23 cellular contexts compared by ENCODE assay signal in the genomic region with DNA sequence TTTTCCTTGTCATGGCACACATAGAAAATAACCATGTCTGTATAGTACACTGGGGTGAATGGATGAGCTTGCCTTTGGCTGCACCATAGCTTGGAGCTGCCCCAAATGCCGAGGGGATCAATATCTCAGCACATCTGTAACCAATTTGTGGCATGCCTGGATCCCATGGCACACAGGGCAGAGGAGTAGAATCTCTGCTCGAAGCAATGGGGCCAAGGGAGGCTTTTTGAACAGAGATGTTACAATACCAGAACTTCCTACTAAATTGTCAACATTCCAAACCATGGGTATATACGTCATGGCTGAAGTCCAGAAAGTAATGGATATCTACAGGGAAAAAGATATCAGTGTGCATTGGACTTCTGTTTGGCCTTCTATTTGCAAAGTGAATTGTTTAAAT. TPM values are rescaled to one million over a fixed set of nuclear protein-coding genes. Genes with fewer than 3 reads are reported as not detected.
"Had no signal": no experiment of that assay in that cellular context is flagged by ENCODE, and none has a peak within 500 bp of the region (broad histone marks: within the 10 kb centered on the region; RNA-seq: fewer than 3 reads in every experiment).

No MANE protein-coding gene starts in this region.

- H3K9ac ChIP-seq: parathyroid adenoma had no signal

- H3K4me1 ChIP-seq: colonic mucosa, foreskin keratinocyte, left ventricle myocardium inferior, lower lobe of right lung, parathyroid adenoma, psoas muscle, right lobe of liver, tibial artery, upper lobe of right lung, vagina had no signal

- H3K36me3 ChIP-seq: colonic mucosa, left ventricle myocardium inferior, lower lobe of right lung, right lobe of liver, tibial artery, upper lobe of right lung, vagina had no signal

- H3K4me3 ChIP-seq: colonic mucosa, left ventricle myocardium inferior, lower lobe of right lung, psoas muscle, right lobe of liver, tibial artery, upper lobe of right lung, vagina had no signal

- ATAC-seq: foreskin keratinocyte; left cardiac atrium; lower lobe of right lung; psoas muscle; right lobe of liver; stimulated activated memory B cell treated with anti-CD40 and anti-IgM and Interleukin-4, amounts not matched to agents 10 μg/mL and 1 μg/mL and 100 μg/mL, for 72 hours; upper lobe of right lung had no signal

- H3K9me3 ChIP-seq: colonic mucosa, left ventricle myocardium inferior, lower lobe of right lung, psoas muscle, right lobe of liver, tibial artery, upper lobe of right lung, vagina had no signal

- H3K27ac ChIP-seq: colonic mucosa, foreskin keratinocyte, left ventricle myocardium inferior, lower lobe of right lung, parathyroid adenoma, psoas muscle, right lobe of liver, tibial artery, upper lobe of right lung, vagina had no signal

- H3K27me3 ChIP-seq: colonic mucosa, right lobe of liver, tibial artery, vagina had no signal

- H2AFZ ChIP-seq: parathyroid adenoma had no signal

- DNase-seq: colonic mucosa; effector CD4-positive, alpha-beta T cell; endodermal cell; foreskin keratinocyte; immature natural killer cell; left cardiac atrium; left ventricle myocardium inferior; lower lobe of right lung; mesenchymal stem cell; midbrain; naive B cell; occipital lobe; psoas muscle; retina; right lobe of liver; stimulated activated CD4-positive, alpha-beta T cell treated with anti-CD3 and anti-CD28 coated beads, Interleukin-15, amount 100 ng/mL, for 24 hours; stimulated activated CD4-positive, alpha-beta T cell treated with anti-CD3 and anti-CD28 coated beads, Interleukin-1b, Interleukin-23, amount 100 ng/mL, for 48 hours; stimulated activated CD4-positive, alpha-beta T cell treated with anti-CD3 and anti-CD28 coated beads, Interleukin-4, amount 100 ng/mL, for 24 hours; tibial artery; upper lobe of right lung had no signal

- H3K79me2 ChIP-seq: parathyroid adenoma had no signal

RNA-seq across cellular contexts. Expression of gene ESM1, which starts 39.1 kb away (rescaled TPM):
- total RNA-seq: endodermal cell, vagina had no signal
